ENCODE assay signal across 8 cellular contexts in genomic region chr1:226938903-226939438, GRCh38. TPM values are rescaled to one million over a fixed set of nuclear protein-coding genes. Genes with fewer than 3 reads are reported as not detected.
DNase-seq lines count a peak whose midpoint lies in the region; FAIRE-seq lines count a peak whose summit lies in the region.

No MANE protein-coding gene starts in this region.

- H3K4me3 ChIP-seq in HUES64 (ENCODE audit: low read length) = peak overlapping the region; percentile 70
- peak overlapping the region; percentile 67 for H3K4me3 ChIP-seq in iPS-11a (ENCODE audit: low read depth, low read length)
- H3K4me3 ChIP-seq in small intestine (ENCODE audit: low read depth in 1 of 2, low read length in 2 of 2) = peak overlapping the region; percentile 37 to 62

- H3K4me1 Mint-ChIP-seq in activated T-helper 2 cell treated with anti-CD3 and anti-CD28 coated beads, Interferon-gamma antibody, Interleukin-2, Interleukin-4, amounts not matched to agents 10 μg/mL and 5 μg/mL and 100 μg/mL, durations not matched to agents 14 hours and 24 hours and 36 hours (ENCODE audit: low read depth) = peaks cover 32% of the 10 kb centered on the region

- H3K27me3 ChIP-seq in HUES64 (ENCODE audit: insufficient read depth, low read length) (peaks cover 8% of the 10 kb centered on the region), small intestine (ENCODE audit: control insufficient read depth in 2 of 2, insufficient read depth in 2 of 2, low read length in 2 of 2) (no peaks in the 10 kb centered on the region)

- H3K27ac ChIP-seq in HUES64 (ENCODE audit: low read depth, low read length) = peak overlapping the region; percentile 98
- H3K27ac ChIP-seq in small intestine (ENCODE audit: low read depth in 1 of 2, low read length in 1 of 2) = peak overlapping the region; percentile 81 to 94

- 23% methylated on average over 11 of the region's 12 CpGs for WGBS in HUES64
- WGBS in small intestine, 3 donors = 2 to 10% (median 5%) methylated on average over 12 of the region's 12 CpGs

- peak overlapping the region; percentile 96 for H3K27ac Mint-ChIP-seq in activated T-helper 2 cell treated with anti-CD3 and anti-CD28 coated beads, Interferon-gamma antibody, Interleukin-2, Interleukin-4, amounts not matched to agents 10 μg/mL and 5 μg/mL and 100 μg/mL, durations not matched to agents 14 hours and 24 hours and 36 hours

- H3K4me1 ChIP-seq in HUES64 (ENCODE audit: insufficient read depth, low read length) = peaks cover 17% of the 10 kb centered on the region
- peaks cover 8 to 18% of the 10 kb centered on the region in 2 donors for H3K4me1 ChIP-seq in small intestine (ENCODE audit: control insufficient read depth in 2 of 2, insufficient read depth in 1 of 2, low read depth in 1 of 2, low read length in 1 of 2)

- no peak for FAIRE-seq in small intestine (lab: Jason Lieb, UNC)

- peak; percentile 65 for DNase-seq in Caki2 (ENCODE audit: low read depth)
- no peak for DNase-seq in activated T-helper 2 cell treated with anti-CD3 and anti-CD28 coated beads, Interferon-gamma antibody, Interleukin-2, Interleukin-4, amounts not matched to agents 10 μg/mL and 5 μg/mL and 100 μg/mL, durations not matched to agents 14 hours and 24 hours and 36 hours (ENCODE audit: low spot score)
- DNase-seq in small intestine = peak; percentile 78
- DNase-seq in amygdala (lab: John Stamatoyannopoulos, UW) = no peak
- no peak for DNase-seq in COLO668 (lab: John Stamatoyannopoulos, UW; ENCODE audit: unreplicated experiment)
- DNase-seq in C1 segment of cervical spinal cord (lab: John Stamatoyannopoulos, UW) = no peak

- peaks cover 24% of the 10 kb centered on the region for H3K36me3 Mint-ChIP-seq in activated T-helper 2 cell treated with anti-CD3 and anti-CD28 coated beads, Interferon-gamma antibody, Interleukin-2, Interleukin-4, amounts not matched to agents 10 μg/mL and 5 μg/mL and 100 μg/mL, durations not matched to agents 14 hours and 24 hours and 36 hours (ENCODE audit: low read depth)

- in situ Hi-C loops in Caki2 (cut with HindIII; ENCODE audit: low pct_unique_long_range_greater_than_20kb, low sequenced_read_pairs) = no loop called here

- H3K9me3 ChIP-seq in HUES64 (ENCODE audit: insufficient read depth, low read depth, low read length) = peaks cover 2% of the 10 kb centered on the region; the same call in 1 of the 2 replicates
- no peaks in the 10 kb centered on the region for H3K9me3 ChIP-seq in small intestine (ENCODE audit: control insufficient read depth, low read depth)

- no peaks in the 10 kb centered on the region for H3K36me3 ChIP-seq in HUES64 (ENCODE audit: insufficient read depth, low read length)
- no peaks in the 10 kb centered on the region for H3K36me3 ChIP-seq in small intestine (ENCODE audit: control insufficient read depth in 2 of 2, insufficient read depth in 2 of 2, low read length in 2 of 2)

- H3K9me3 Mint-ChIP-seq in activated T-helper 2 cell treated with anti-CD3 and anti-CD28 coated beads, Interferon-gamma antibody, Interleukin-2, Interleukin-4, amounts not matched to agents 10 μg/mL and 5 μg/mL and 100 μg/mL, durations not matched to agents 14 hours and 24 hours and 36 hours = peaks cover 26% of the 10 kb centered on the region

- no peaks in the 10 kb centered on the region for H3K27me3 Mint-ChIP-seq in activated T-helper 2 cell treated with anti-CD3 and anti-CD28 coated beads, Interferon-gamma antibody, Interleukin-2, Interleukin-4, amounts not matched to agents 10 μg/mL and 5 μg/mL and 100 μg/mL, durations not matched to agents 14 hours and 24 hours and 36 hours (ENCODE audit: low read depth)

- peak overlapping the region; percentile 87 for H3K4me3 Mint-ChIP-seq in activated T-helper 2 cell treated with anti-CD3 and anti-CD28 coated beads, Interferon-gamma antibody, Interleukin-2, Interleukin-4, amounts not matched to agents 10 μg/mL and 5 μg/mL and 100 μg/mL, durations not matched to agents 14 hours and 24 hours and 36 hours (ENCODE audit: low read depth)

- H3K9ac ChIP-seq in HUES64 (ENCODE audit: low read depth, low read length) = peak overlapping the region; percentile 94

- intact Hi-C loops in activated T-helper 2 cell treated with anti-CD3 and anti-CD28 coated beads, Interferon-gamma antibody, Interleukin-2, Interleukin-4, amounts not matched to agents 10 μg/mL and 5 μg/mL and 100 μg/mL, durations not matched to agents 14 hours and 24 hours and 36 hours (cut with micrococcal nuclease) = loop anchor here (1.0 to 2.0 kb wide), 3 partner anchors 56 to 624 kb away; partner anchors contain the start of genes PSEN2 and ZNF678

RNA-seq across cellular contexts. Expression of gene COQ8A, which starts 1.1 kb away (rescaled TPM):
- 7.7 and 12.2 TPM in 2 replicates for total RNA-seq in Caki2 (2014; rRNA removed; shearing (Covaris generic); ENCODE audit: low replicate concordance)
- polyA plus RNA-seq in HUES64 (2013, experiment 1 of 2) = 17.5 TPM
- polyA plus RNA-seq in HUES64 (2013, experiment 2 of 2) = 15.3 TPM
- total RNA-seq in activated T-helper 2 cell treated with anti-CD3 and anti-CD28 coated beads, Interferon-gamma antibody, Interleukin-2, Interleukin-4, amounts not matched to agents 10 μg/mL and 5 μg/mL and 100 μg/mL, durations not matched to agents 14 hours and 24 hours and 36 hours = 28.0 and 30.4 TPM in 2 replicates
- 10 to 100 TPM; 35.7 to 52.6 (median 50.4) TPM for polyA plus RNA-seq in small intestine

Comparison
In these comparisons a context has a peak if more than half of its experiments do, and no peak if none do; other contexts are left out.
1. DNase-seq: peak in Caki2 (single experiment) and small intestine (single experiment); none in activated T-helper 2 cell treated with anti-CD3 and anti-CD28 coated beads, Interferon-gamma antibody, Interleukin-2, Interleukin-4, amounts not matched to agents 10 μg/mL and 5 μg/mL and 100 μg/mL, durations not matched to agents 14 hours and 24 hours and 36 hours (single experiment), amygdala (0 of 56), COLO668 (single experiment) and C1 segment of cervical spinal cord (0 of 14).
2. Peak in every context shown above with its lines, with median percentiles within 50 percentile points of each other: H3K4me3 ChIP-seq.